9 cellular contexts compared by ENCODE assay signal in the genomic region with DNA sequence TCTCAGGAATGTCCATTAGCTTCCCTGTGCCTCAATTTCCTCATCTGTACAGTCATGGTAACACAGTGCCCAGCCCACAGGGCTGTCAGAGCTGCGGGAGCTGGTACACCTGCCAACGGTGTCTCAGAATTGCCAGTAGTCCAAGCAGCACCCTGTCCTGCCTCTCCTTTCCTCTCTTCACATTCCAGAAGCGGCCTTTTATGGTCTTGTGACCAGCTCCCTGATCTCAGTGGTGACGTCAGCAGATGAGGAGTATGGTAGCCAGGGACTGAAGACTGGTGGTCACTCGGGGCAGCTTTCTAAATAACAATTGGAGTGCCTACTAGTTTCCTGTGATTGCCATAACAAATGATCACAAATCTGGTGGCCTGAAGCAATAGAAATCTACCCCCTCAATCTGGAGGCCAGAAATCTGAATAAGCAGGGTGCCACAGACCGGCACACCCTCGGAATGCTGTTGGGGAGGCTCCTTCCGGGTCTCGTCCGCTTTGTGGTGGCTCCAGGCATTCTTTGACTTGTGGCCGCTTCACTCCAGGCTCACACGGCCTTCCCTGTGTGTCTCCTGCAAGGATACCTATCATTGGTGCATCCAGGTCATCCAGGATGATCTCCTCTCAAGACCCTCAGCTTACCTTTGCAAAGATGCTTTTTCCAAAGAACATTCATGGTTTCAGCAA. TPM values are rescaled to one million over a fixed set of nuclear protein-coding genes. Genes with fewer than 3 reads are reported as not detected.
DNase-seq lines count a peak whose midpoint lies in the region; ATAC-seq and TF ChIP-seq lines count a peak whose summit lies in the region.
"Had no signal": no experiment of that assay in that cellular context is flagged by ENCODE, and none has a peak within 500 bp of the region (broad histone marks: within the 10 kb centered on the region; RNA-seq: fewer than 3 reads in every experiment).

No MANE protein-coding gene starts in this region.

- peaks cover 30% of the 10 kb centered on the region for H3K4me1 ChIP-seq in osteoblast (ENCODE audit: insufficient read depth, low read length)

- H3K4me3 ChIP-seq in osteoblast (ENCODE audit: insufficient read depth, low read length) = peak overlapping the region; percentile 76

- H3K9me3 ChIP-seq in osteoblast (ENCODE audit: low read depth, low read length) = no peaks in the 10 kb centered on the region

- peaks cover 12% of the 10 kb centered on the region for H3K36me3 Mint-ChIP-seq in endothelial cell (ENCODE audit: low read depth, unreplicated experiment)

- no peak overlapping the region for H2AFZ ChIP-seq in osteoblast (ENCODE audit: low read length)

- peak overlapping the region; percentile 98 for H3K4me3 Mint-ChIP-seq in endothelial cell (ENCODE audit: unreplicated experiment)

- H3K27me3 ChIP-seq in osteoblast (ENCODE audit: insufficient read depth, low read length) = no peaks in the 10 kb centered on the region

- H3K4me1 Mint-ChIP-seq in endothelial cell (ENCODE audit: unreplicated experiment) = peaks cover 21% of the 10 kb centered on the region

- peaks cover 48% of the 10 kb centered on the region for H4K20me1 ChIP-seq in osteoblast (ENCODE audit: insufficient read depth, low read length)

- H3K79me2 ChIP-seq in osteoblast (ENCODE audit: insufficient read depth, low read length) = peaks cover 57% of the 10 kb centered on the region

- no peaks in the 10 kb centered on the region for H3K9me3 Mint-ChIP-seq in endothelial cell (ENCODE audit: unreplicated experiment)

- H3K27ac ChIP-seq in RWPE1 = peak overlapping the region; percentile 97
- peak overlapping the region; percentile 94 for H3K27ac ChIP-seq in osteoblast (ENCODE audit: low read depth, low read length)

- H3K27ac Mint-ChIP-seq in endothelial cell (ENCODE audit: unreplicated experiment) = peak overlapping the region; percentile 84

- H3K4me2 ChIP-seq in osteoblast (ENCODE audit: insufficient read depth, low read length) = peak overlapping the region; percentile 93

- H3K27me3 Mint-ChIP-seq in endothelial cell (ENCODE audit: unreplicated experiment) = peaks cover 13% of the 10 kb centered on the region

- DNase-seq in ELF-1 (ENCODE audit: low read depth, low spot score) = peak; percentile 31
- no peak for DNase-seq in RWPE1 (ENCODE audit: low spot score)
- DNase-seq in endothelial cell (ENCODE audit: low spot score) = no peak
- peak; percentile 13 for DNase-seq in osteoblast (ENCODE audit: insufficient read length, low spot score, missing footprints)
- no peak for DNase-seq in HUDEP-2 (lab: John Stamatoyannopoulos, UW; ENCODE audit: unreplicated experiment in 76 of 76)
- no peak for DNase-seq in HT-29 (ENCODE audit: low spot score)
- DNase-seq: NCI-H2081 treated with DMSO at 0.1 percent for 48 hours had no signal

- TF ChIP-seq CTCF in RWPE1 (conservative IDR thresholded peaks at IDR 0.05; ENCODE audit: low read depth) = no peak
- TF ChIP-seq CTCF in endothelial cell (IDR thresholded peaks at IDR 0.05; ENCODE audit: unreplicated experiment) = no peak
- TF ChIP-seq CTCF in osteoblast (IDR thresholded peaks at IDR 0.05; ENCODE audit: extremely low read depth, low read depth, low read length) = no peak

- CTCF ChIA-PET in RWPE1 (lab: Yijun Ruan, JAX) = interaction anchor here (0.7 kb wide), 2 partner anchors 60 to 251 kb away, joined by 3 to 4 read pairs; no protein-coding TSS in a partner anchor

- H3K36me3 ChIP-seq in osteoblast (ENCODE audit: insufficient read depth, low read length) = peaks cover 46% of the 10 kb centered on the region

- ATAC-seq in GM21367 (IDR thresholded peaks at IDR 0.05; ENCODE audit: unreplicated experiment) (no peak), GM19324 (IDR thresholded peaks at IDR 0.05; ENCODE audit: low FRiP score, unreplicated experiment) (no peak)

- POLR2A ChIA-PET in RWPE1 (lab: Yijun Ruan, JAX; ENCODE audit: low non-redundant PET) = interaction anchor here (1.5 kb wide), 2 partner anchors 28 to 65 kb away, joined by 4 read pairs; no protein-coding TSS in a partner anchor

RNA-seq across cellular contexts. Expression of gene FADD, which starts 2.1 kb away (rescaled TPM):
- total RNA-seq in endothelial cell (ENCODE audit: unreplicated experiment) (30.3 TPM), osteoblast (52.2 and 53.2 TPM in 2 replicates)
- total RNA-seq in HT-29 (2014; rRNA removed; shearing (Covaris generic)) = 105 and 106 TPM in 2 replicates

Comparison
In these comparisons a context has a peak if more than half of its experiments do, and no peak if none do; other contexts are left out.
1. DNase-seq: peak in ELF-1 (single experiment) and osteoblast (single experiment); none in RWPE1 (single experiment), endothelial cell (single experiment), HUDEP-2 (0 of 76) and HT-29 (single experiment).